ENCODE assay signal across 1 cellular context in genomic region chr5:173616577-173617118, GRCh38.
TF ChIP-seq lines count a peak whose summit lies in the region.

Gene BOD1, minus strand, starts transcription at chr5:173616650. Its CDS starts 214 bp downstream, at chr5:173616436.

TF ChIP-seq in HepG2, 621 proteins besides CTCF, POLR2A, EP300 and RAD21 (continued from another document and continues in another):
- TF ChIP-seq RFX3 (CRISPR knock-in tag; IDR thresholded peaks at IDR 0.05) (no peak), ZBTB40 (IDR thresholded peaks at IDR 0.05) (no peak), ZBTB40 (CRISPR knock-in tag; IDR thresholded peaks at IDR 0.05) (peak; percentile 18; the same call in 1 of the 2 replicates), TMF1 (CRISPR knock-in tag; IDR thresholded peaks at IDR 0.05; ENCODE audit: low read depth) (peak; percentile 63; the same call in 1 of the 2 replicates), ARID2 (CRISPR knock-in tag; IDR thresholded peaks at IDR 0.05; ENCODE audit: borderline replicate concordance) (no peak), ZNF362 (CRISPR knock-in tag; IDR thresholded peaks at IDR 0.05; ENCODE audit: borderline replicate concordance) (no peak), FOXP1 (IDR thresholded peaks at IDR 0.05) (no peak), FOXP1 (CRISPR knock-in tag; IDR thresholded peaks at IDR 0.05) (no peak; the same call in 1 of the 2 replicates), ARNT2 (CRISPR knock-in tag; IDR thresholded peaks at IDR 0.05; ENCODE audit: low read depth) (no peak), FUBP1 (CRISPR knock-in tag; IDR thresholded peaks at IDR 0.05; ENCODE audit: borderline replicate concordance) (no peak), ZNF703 (CRISPR knock-in tag; IDR thresholded peaks at IDR 0.05; ENCODE audit: borderline replicate concordance) (no peak), MTA3 (CRISPR knock-in tag; IDR thresholded peaks at IDR 0.05) (no peak), GFI1 (CRISPR knock-in tag; IDR thresholded peaks at IDR 0.05; ENCODE audit: borderline replicate concordance) (no peak), U2AF2 (IDR thresholded peaks at IDR 0.05; ENCODE audit: low read depth, low read length) (0 out of 2 replicates have a peak, but pooled peaks have one; percentile 42), RNF219 (CRISPR knock-in tag; IDR thresholded peaks at IDR 0.05) (no peak), RNF2 (conservative IDR thresholded peaks at IDR 0.05; ENCODE audit: low read depth) (no peak), ZNF713 (CRISPR knock-in tag; IDR thresholded peaks at IDR 0.05) (no peak), MZF1 (CRISPR knock-in tag; IDR thresholded peaks at IDR 0.05; ENCODE audit: borderline replicate concordance) (no peak), THAP8 (CRISPR knock-in tag; IDR thresholded peaks at IDR 0.05; ENCODE audit: borderline replicate concordance) (no peak), CREM (IDR thresholded peaks at IDR 0.05) (peak; percentile 100), CREM (CRISPR knock-in tag; IDR thresholded peaks at IDR 0.05) (peak; percentile 84), ZNF205 (CRISPR knock-in tag; IDR thresholded peaks at IDR 0.05) (no peak), TCF7 (IDR thresholded peaks at IDR 0.05; ENCODE audit: low read depth) (no peak), ZNF564 (CRISPR knock-in tag; IDR thresholded peaks at IDR 0.05) (no peak), FOSL2 (CRISPR knock-in tag; IDR thresholded peaks at IDR 0.05) (peak; percentile 36; the same call in 1 of the 2 replicates), ZNF605 (CRISPR knock-in tag; IDR thresholded peaks at IDR 0.05) (peak; percentile 75; the same call in 1 of the 2 replicates), ZNF225 (CRISPR knock-in tag; IDR thresholded peaks at IDR 0.05) (no peak), ZNF616 (CRISPR knock-in tag; IDR thresholded peaks at IDR 0.05; ENCODE audit: low read depth) (no peak), ZBTB10 (CRISPR knock-in tag; IDR thresholded peaks at IDR 0.05; ENCODE audit: borderline replicate concordance) (no peak), CREBL2 (CRISPR knock-in tag; IDR thresholded peaks at IDR 0.05; ENCODE audit: borderline replicate concordance) (no peak), HDAC6 (IDR thresholded peaks at IDR 0.05; ENCODE audit: low read depth, low read length) (no peak), POLR2G (IDR thresholded peaks at IDR 0.05; ENCODE audit: low read depth, low read length) (peak; percentile 40; the same call in 1 of the 2 replicates), CENPX (CRISPR knock-in tag; IDR thresholded peaks at IDR 0.05) (no peak), ARNTL (CRISPR knock-in tag; IDR thresholded peaks at IDR 0.05) (0 out of 2 replicates have a peak, but pooled peaks have one; percentile 49), GPBP1L1 (CRISPR knock-in tag; IDR thresholded peaks at IDR 0.05) (no peak), RFX1 (IDR thresholded peaks at IDR 0.05) (no peak), NR2F1 (CRISPR knock-in tag; IDR thresholded peaks at IDR 0.05) (peak in 1 of 2 experiments; percentile 35; a peak in 1 of 4 replicates)
